10 cellular contexts compared by ENCODE assay signal in genomic region chr3:134327594-134327975, GRCh38. TPM values are rescaled to one million over a fixed set of nuclear protein-coding genes. Genes with fewer than 3 reads are reported as not detected.
DNase-seq lines count a peak whose midpoint lies in the region; ATAC-seq and TF ChIP-seq lines count a peak whose summit lies in the region.
"Had no signal": no experiment of that assay in that cellular context is flagged by ENCODE, and none has a peak within 500 bp of the region (broad histone marks: within the 10 kb centered on the region; RNA-seq: fewer than 3 reads in every experiment).

No MANE protein-coding gene starts in this region.

- H3K9me3 ChIP-seq in adipocyte (ENCODE audit: control insufficient read depth, low read length) (no peaks in the 10 kb centered on the region), iPS-20b (ENCODE audit: insufficient read depth, low read depth, low read length) (no peaks in the 10 kb centered on the region), thoracic aorta (no peaks in the 10 kb centered on the region), OCI-LY7 (ENCODE audit: low read length) (no peaks in the 10 kb centered on the region)
- H3K9me3 ChIP-seq in CD4-positive, alpha-beta memory T cell (ENCODE audit: control insufficient read depth in 1 of 2, low read length in 2 of 2): no peaks in the 10 kb centered on the region

- H3K4me2 ChIP-seq in OCI-LY7 (ENCODE audit: low read length): no peak overlapping the region

- H3K4me1 ChIP-seq in adipocyte (ENCODE audit: control insufficient read depth, insufficient read depth, low read length): peaks cover 89% of the 10 kb centered on the region
- peaks cover 31% of the 10 kb centered on the region for H3K4me1 ChIP-seq in iPS-20b (ENCODE audit: insufficient read depth, low read length)
- peaks cover 43 to 60% of the 10 kb centered on the region in 2 donors for H3K4me1 ChIP-seq in thoracic aorta (ENCODE audit: control insufficient read depth in 1 of 2, low read depth in 2 of 2)
- H3K4me1 ChIP-seq in CD4-positive, alpha-beta memory T cell (ENCODE audit: insufficient read depth, low read length): no peaks in the 10 kb centered on the region
- H3K4me1 ChIP-seq in OCI-LY7 (ENCODE audit: insufficient read depth, low read length, poor library complexity, severe bottlenecking): no peaks in the 10 kb centered on the region

- H3K27me3 Mint-ChIP-seq in CD4-positive, alpha-beta memory T cell: peaks cover 10 to 14% of the 10 kb centered on the region in 2 donors

- no peaks in the 10 kb centered on the region for H3K36me3 Mint-ChIP-seq in CD4-positive, alpha-beta memory T cell

- DNase-seq in HS-27A (ENCODE audit: low read depth): peak; percentile 90
- DNase-seq in adipocyte (ENCODE audit: low read depth): peak; percentile 67
- no peak for DNase-seq in thoracic aorta (ENCODE audit: low spot score)
- no peak for DNase-seq in CD4-positive, alpha-beta memory T cell
- no peak for DNase-seq in OCI-LY7 (ENCODE audit: low spot score)
- DNase-seq in NCI-H524 treated with DMSO at 0.1 percent for 48 hours (lab: John Stamatoyannopoulos, UW): no peak
- no peak for DNase-seq in GOT3 (lab: John Stamatoyannopoulos, UW)

- H3K9ac ChIP-seq in adipocyte (ENCODE audit: low read length) (peak overlapping the region; percentile 86), iPS-20b (ENCODE audit: low read depth, low read length) (peak overlapping the region; percentile 15; the same call in 1 of the 2 replicates)

- no peaks in the 10 kb centered on the region for H3K9me2 ChIP-seq in OCI-LY7 (ENCODE audit: insufficient read depth, low read length)

- POLR2A ChIA-PET in CD4-positive, alpha-beta memory T cell (lab: Charles Lee; ENCODE audit: partially characterized antibody): no interaction called here
- POLR2A ChIA-PET in OCI-LY7 (lab: Charles Lee): no interaction called here

- H3K4me3 Mint-ChIP-seq in CD4-positive, alpha-beta memory T cell: no peak overlapping the region
- H3K4me3 Mint-ChIP-seq: central memory CD8-positive, alpha-beta T cell had no signal

- H4K20me1 ChIP-seq in OCI-LY7 (ENCODE audit: insufficient read depth, low read length): no peaks in the 10 kb centered on the region

- ATAC-seq in thoracic aorta (ENCODE audit: insufficient number of reproducible peaks, low FRiP score, low read depth): no peak
- ATAC-seq: K562 had no signal

- no peak overlapping the region for H2AFZ ChIP-seq in OCI-LY7 (ENCODE audit: low read length)

- no TSS peak for BruUV-seq in OCI-LY7 (replicated peaks; lab: Mats Ljungman, UMichigan)

- H3K4me1 Mint-ChIP-seq in CD4-positive, alpha-beta memory T cell: no peaks in the 10 kb centered on the region
- H3K4me1 Mint-ChIP-seq: central memory CD8-positive, alpha-beta T cell had no signal

- no peaks in the 10 kb centered on the region for H3K9me3 Mint-ChIP-seq in CD4-positive, alpha-beta memory T cell
- H3K9me3 Mint-ChIP-seq: central memory CD8-positive, alpha-beta T cell had no signal

- H3K27ac Mint-ChIP-seq in CD4-positive, alpha-beta memory T cell: no peak overlapping the region

- intact Hi-C loops in CD4-positive, alpha-beta memory T cell (cut with micrococcal nuclease): no loop called here
- intact Hi-C loops in OCI-LY7 (cut with micrococcal nuclease; ENCODE audit: unreplicated experiment): no loop called here

- H3K27me3 ChIP-seq in adipocyte (replicated peaks; ENCODE audit: control insufficient read depth, insufficient read depth, low read length): no peaks in the 10 kb centered on the region
- no peaks in the 10 kb centered on the region for H3K27me3 ChIP-seq in iPS-20b (ENCODE audit: insufficient read depth, low read length)
- H3K27me3 ChIP-seq in thoracic aorta (replicated peaks; ENCODE audit: insufficient read depth): no peaks in the 10 kb centered on the region
- no peaks in the 10 kb centered on the region for H3K27me3 ChIP-seq in CD4-positive, alpha-beta memory T cell (ENCODE audit: insufficient read depth, low read length)

- H3K36me3 ChIP-seq in adipocyte (ENCODE audit: control insufficient read depth, insufficient read depth, low read length, severe bottlenecking) (no peaks in the 10 kb centered on the region), iPS-20b (ENCODE audit: insufficient read depth, low read depth, low read length) (no peaks in the 10 kb centered on the region), thoracic aorta (no peaks in the 10 kb centered on the region), OCI-LY7 (ENCODE audit: insufficient read depth, low read length) (no peaks in the 10 kb centered on the region)
- H3K36me3 ChIP-seq in CD4-positive, alpha-beta memory T cell (ENCODE audit: insufficient read depth, low read length): no peaks in the 10 kb centered on the region

- CTCF ChIA-PET in CD4-positive, alpha-beta memory T cell (lab: Charles Lee; ENCODE audit: partially characterized antibody): no interaction called here
- CTCF ChIA-PET in OCI-LY7 (lab: Charles Lee; ENCODE audit: unreplicated experiment): no interaction called here

- peak overlapping the region; percentile 33 for H3K4me3 ChIP-seq in adipocyte (ENCODE audit: low read length)
- no peak overlapping the region for H3K4me3 ChIP-seq in iPS-20b (ENCODE audit: low read length)
- no peak overlapping the region for H3K4me3 ChIP-seq in thoracic aorta
- H3K4me3 ChIP-seq in CD4-positive, alpha-beta memory T cell (ENCODE audit: low read length in 2 of 2): no peak overlapping the region
- no peak overlapping the region for H3K4me3 ChIP-seq in OCI-LY7 (ENCODE audit: low read depth, low read length, poor library complexity, severe bottlenecking)
- H3K4me3 ChIP-seq: K562 had no signal

- H3K27ac ChIP-seq in iPS-20b (ENCODE audit: low read length) (no peak overlapping the region), thoracic aorta (peak overlapping the region; percentile 46 to 54), OCI-LY7 (ENCODE audit: low read depth, low read length, poor library complexity, severe bottlenecking) (no peak overlapping the region)
- H3K27ac ChIP-seq in CD4-positive, alpha-beta memory T cell (ENCODE audit: low read depth, low read length): no peak overlapping the region

- no peak for TF ChIP-seq CTCF in thoracic aorta (IDR thresholded peaks at IDR 0.05)
- TF ChIP-seq CTCF in OCI-LY7 (conservative IDR thresholded peaks at IDR 0.05; ENCODE audit: low read length): no peak

- no peaks in the 10 kb centered on the region for H3K79me2 ChIP-seq in OCI-LY7 (ENCODE audit: insufficient read depth, low read depth, low read length)

RNA-seq across cellular contexts. Expression of gene AMOTL2, which starts 46.7 kb away (rescaled TPM):
- 100 to 1,000 TPM in 1 of 2 donors, 10 to 100 TPM in 1; 62.4 to 161 TPM for total RNA-seq in thoracic aorta
- under 1 TPM in 1 of 2 experiments, not detected in 1; 0.23 TPM for total RNA-seq in CD4-positive, alpha-beta memory T cell
- polyA plus RNA-seq in CD4-positive, alpha-beta memory T cell: under 1 TPM in 1 of 2 donors, not detected in 1; 0.48 TPM
- not detected in 2 replicates for total RNA-seq in OCI-LY7 (2014; rRNA removed; shearing (Covaris generic))
- total RNA-seq in OCI-LY7 (2022): not detected in 2 replicates

Comparison
In these comparisons a context has a peak if more than half of its experiments do, and no peak if none do; other contexts are left out.
1. DNase-seq: peak in HS-27A (single experiment) and adipocyte (single experiment); none in thoracic aorta (single experiment), CD4-positive, alpha-beta memory T cell (0 of 5), OCI-LY7 (single experiment), NCI-H524 treated with DMSO at 0.1 percent for 48 hours (single experiment) and GOT3 (single experiment).
2. H3K27ac ChIP-seq: peak in thoracic aorta (2 of 2); none in iPS-20b (single experiment), CD4-positive, alpha-beta memory T cell (single experiment) and OCI-LY7 (single experiment).
3. RNA of gene AMOTL2, which starts 46.7 kb away (total RNA-seq): 62.4 to 161 TPM in thoracic aorta; 0.23 TPM in CD4-positive, alpha-beta memory T cell and not detected in OCI-LY7; every median in the first group is over 10 times any median in the second.